ENCODE assay signal across 2 cellular contexts in genomic region chr6:152748843-152749242, GRCh38.
A peak's percentile ranks its signal among the peaks of the same experiment; 100 is the strongest.
TF ChIP-seq lines count a peak whose summit lies in the region.

No MANE protein-coding gene starts in this region.

TF ChIP-seq in K562, 482 proteins besides CTCF, POLR2A, EP300 and RAD21 (continued from another document):
- TF ChIP-seq TRIM25 (IDR thresholded peaks at IDR 0.05; ENCODE audit: borderline replicate concordance) (no peak), DEAF1 (CRISPR knock-in tag; IDR thresholded peaks at IDR 0.05) (peak; percentile 56)

TF ChIP-seq in liver, 16 proteins besides CTCF, POLR2A, EP300 and RAD21 (continued from another document):
- TF ChIP-seq REST (IDR thresholded peaks at IDR 0.05) (no peak), SP1 (IDR thresholded peaks at IDR 0.05) (no peak), HNF4A (conservative IDR thresholded peaks at IDR 0.05) (no peak), FOXA1 (IDR thresholded peaks at IDR 0.05) (no peak), NR2F2 (IDR thresholded peaks at IDR 0.05) (no peak), TAF1 (conservative IDR thresholded peaks at IDR 0.05) (no peak), YY1 (IDR thresholded peaks at IDR 0.05) (no peak), FOXA2 (IDR thresholded peaks at IDR 0.05) (no peak), HNF4G (IDR thresholded peaks at IDR 0.05) (no peak)
- TF ChIP-seq, protein P1, sequence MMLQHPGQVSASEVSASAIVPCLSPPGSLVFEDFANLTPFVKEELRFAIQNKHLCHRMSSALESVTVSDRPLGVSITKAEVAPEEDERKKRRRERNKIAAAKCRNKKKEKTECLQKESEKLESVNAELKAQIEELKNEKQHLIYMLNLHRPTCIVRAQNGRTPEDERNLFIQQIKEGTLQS (IDR thresholded peaks at IDR 0.05), result no peak
- TF ChIP-seq, protein P2, sequence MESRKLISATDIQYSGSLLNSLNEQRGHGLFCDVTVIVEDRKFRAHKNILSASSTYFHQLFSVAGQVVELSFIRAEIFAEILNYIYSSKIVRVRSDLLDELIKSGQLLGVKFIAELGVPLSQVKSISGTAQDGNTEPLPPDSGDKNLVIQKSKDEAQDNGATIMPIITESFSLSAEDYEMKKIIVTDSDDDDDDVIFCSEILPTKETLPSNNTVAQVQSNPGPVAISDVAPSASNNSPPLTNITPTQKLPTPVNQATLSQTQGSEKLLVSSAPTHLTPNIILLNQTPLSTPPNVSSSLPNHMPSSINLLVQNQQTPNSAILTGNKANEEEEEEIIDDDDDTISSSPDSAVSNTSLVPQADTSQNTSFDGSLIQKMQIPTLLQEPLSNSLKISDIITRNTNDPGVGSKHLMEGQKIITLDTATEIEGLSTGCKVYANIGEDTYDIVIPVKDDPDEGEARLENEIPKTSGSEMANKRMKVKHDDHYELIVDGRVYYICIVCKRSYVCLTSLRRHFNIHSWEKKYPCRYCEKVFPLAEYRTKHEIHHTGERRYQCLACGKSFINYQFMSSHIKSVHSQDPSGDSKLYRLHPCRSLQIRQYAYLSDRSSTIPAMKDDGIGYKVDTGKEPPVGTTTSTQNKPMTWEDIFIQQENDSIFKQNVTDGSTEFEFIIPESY (IDR thresholded peaks at IDR 0.05), result no peak
TF ChIP-seq in liver: peak in this region for 0.
